Comparison of ENCODE assay signal across 1 cellular context in genomic region chr7:155918720-155919399, GRCh38.
TF ChIP-seq lines count a peak whose summit lies in the region.

No MANE protein-coding gene starts in this region.

TF ChIP-seq in HEK293, 187 proteins besides CTCF, POLR2A, EP300 and RAD21 (continued from another document and continues in another):
- no peak for TF ChIP-seq REST (tag by site-specific recombination; IDR thresholded peaks at IDR 0.05)
- peak; percentile 17; the same call in 1 of the 2 replicates for TF ChIP-seq RBAK (tag by site-specific recombination; IDR thresholded peaks at IDR 0.05)
- TF ChIP-seq OVOL3 (tag by site-specific recombination; IDR thresholded peaks at IDR 0.05): 0 out of 2 replicates have a peak, but pooled peaks have one; percentile 20
- no peak for TF ChIP-seq ZFHX2 (tag by site-specific recombination; conservative IDR thresholded peaks at IDR 0.05)
- no peak for TF ChIP-seq ZBTB48 (tag by site-specific recombination; IDR thresholded peaks at IDR 0.05)
- TF ChIP-seq KLF10 (tag by site-specific recombination; IDR thresholded peaks at IDR 0.05): no peak
- TF ChIP-seq SETDB1 (IDR thresholded peaks at IDR 0.05; ENCODE audit: insufficient read length, low read length): peak; percentile 34
- 0 out of 2 replicates have a peak, but pooled peaks have one; percentile 19 for TF ChIP-seq ZSCAN5A (tag by site-specific recombination; IDR thresholded peaks at IDR 0.05)
- TF ChIP-seq ZNF133 (tag by site-specific recombination; IDR thresholded peaks at IDR 0.05): no peak
- peak; percentile 90 for TF ChIP-seq ZFP37 (tag by site-specific recombination; IDR thresholded peaks at IDR 0.05)
- no peak for TF ChIP-seq WT1 (tag by site-specific recombination; IDR thresholded peaks at IDR 0.05)
- no peak for TF ChIP-seq ZNF404 (tag by site-specific recombination; IDR thresholded peaks at IDR 0.05)
- no peak for TF ChIP-seq ZNF423 (tag by site-specific recombination; IDR thresholded peaks at IDR 0.05)
- peak; percentile 36; the same call in 1 of the 2 replicates for TF ChIP-seq ZNF146 (tag by site-specific recombination; IDR thresholded peaks at IDR 0.05)
- no peak for TF ChIP-seq ZNF544 (tag by site-specific recombination; IDR thresholded peaks at IDR 0.05)
- TF ChIP-seq ZNF140 (tag by site-specific recombination; IDR thresholded peaks at IDR 0.05): no peak; the same call in 1 of the 2 replicates
- no peak for TF ChIP-seq ZNF132 (tag by site-specific recombination; IDR thresholded peaks at IDR 0.05; ENCODE audit: borderline replicate concordance)
- no peak for TF ChIP-seq ZNF292 (tag by site-specific recombination; IDR thresholded peaks at IDR 0.05; ENCODE audit: borderline replicate concordance, low read depth)
- no peak for TF ChIP-seq ZNF311 (tag by site-specific recombination; IDR thresholded peaks at IDR 0.05; ENCODE audit: borderline replicate concordance)
- no peak; the same call in 1 of the 2 replicates for TF ChIP-seq ZNF747 (tag by site-specific recombination; IDR thresholded peaks at IDR 0.05)
- TF ChIP-seq ZNF600 (tag by site-specific recombination; IDR thresholded peaks at IDR 0.05): peak; percentile 85
- TF ChIP-seq ZNF521 (tag by site-specific recombination; IDR thresholded peaks at IDR 0.05): no peak
- 0 out of 2 replicates have a peak, but pooled peaks have one; percentile 6 for TF ChIP-seq ZNF654 (tag by site-specific recombination; IDR thresholded peaks at IDR 0.05; ENCODE audit: low read depth)
- TF ChIP-seq SP7 (tag by site-specific recombination; IDR thresholded peaks at IDR 0.05): no peak
- TF ChIP-seq TSHZ1 (tag by site-specific recombination; IDR thresholded peaks at IDR 0.05; ENCODE audit: borderline replicate concordance): no peak
- TF ChIP-seq ZNF214 (tag by site-specific recombination; IDR thresholded peaks at IDR 0.05; ENCODE audit: borderline replicate concordance): no peak
- TF ChIP-seq ZNF626 (tag by site-specific recombination; IDR thresholded peaks at IDR 0.05): no peak
- TF ChIP-seq ZNF529 (tag by site-specific recombination; IDR thresholded peaks at IDR 0.05; ENCODE audit: insufficient replicate concordance): no peak
- no peak for TF ChIP-seq ZNF221 (tag by site-specific recombination; IDR thresholded peaks at IDR 0.05; ENCODE audit: borderline replicate concordance)
- no peak for TF ChIP-seq ZNF280C (tag by site-specific recombination; IDR thresholded peaks at IDR 0.05)
- no peak for TF ChIP-seq ZNF433 (tag by site-specific recombination; IDR thresholded peaks at IDR 0.05; ENCODE audit: low read depth)
- TF ChIP-seq ZNF266 (tag by site-specific recombination; IDR thresholded peaks at IDR 0.05; ENCODE audit: low read depth): no peak
- TF ChIP-seq EGR2 (tag by site-specific recombination; IDR thresholded peaks at IDR 0.05; ENCODE audit: low read depth): no peak
- TF ChIP-seq ZNF23 (tag by site-specific recombination; IDR thresholded peaks at IDR 0.05; ENCODE audit: borderline replicate concordance): no peak; the same call in none of the 2 replicates
- TF ChIP-seq ZNF837 (tag by site-specific recombination; IDR thresholded peaks at IDR 0.05): no peak; the same call in 1 of the 2 replicates
- TF ChIP-seq HOXA7 (CRISPR knock-in tag; IDR thresholded peaks at IDR 0.05; ENCODE audit: borderline replicate concordance): no peak
- peak; percentile 83; the same call in 1 of the 2 replicates for TF ChIP-seq PRDM2 (tag by site-specific recombination; IDR thresholded peaks at IDR 0.05; ENCODE audit: borderline replicate concordance)
- no peak for TF ChIP-seq ZBTB49 (tag by site-specific recombination; IDR thresholded peaks at IDR 0.05; ENCODE audit: low read depth)
- TF ChIP-seq ZNF10 (tag by site-specific recombination; IDR thresholded peaks at IDR 0.05): no peak
- TF ChIP-seq ZNF335 (tag by site-specific recombination; conservative IDR thresholded peaks at IDR 0.05): 0 out of 2 replicates have a peak, but pooled peaks have one; percentile 29
- no peak for TF ChIP-seq ZNF169 (tag by site-specific recombination; IDR thresholded peaks at IDR 0.05)
- peak; percentile 67; the same call in 1 of the 2 replicates for TF ChIP-seq ZNF24 (tag by site-specific recombination; IDR thresholded peaks at IDR 0.05)
- peak; percentile 79; the same call in 1 of the 2 replicates for TF ChIP-seq ZNF776 (tag by site-specific recombination; IDR thresholded peaks at IDR 0.05; ENCODE audit: borderline replicate concordance)
- TF ChIP-seq ZFP41 (tag by site-specific recombination; IDR thresholded peaks at IDR 0.05; ENCODE audit: borderline replicate concordance): 0 out of 2 replicates have a peak, but pooled peaks have one; percentile 91
- no peak for TF ChIP-seq ZNF621 (tag by site-specific recombination; IDR thresholded peaks at IDR 0.05)
- TF ChIP-seq ZNF138 (tag by site-specific recombination; IDR thresholded peaks at IDR 0.05; ENCODE audit: borderline replicate concordance): no peak
- TF ChIP-seq ZIC2 (tag by site-specific recombination; IDR thresholded peaks at IDR 0.05): peak; percentile 16; the same call in 1 of the 2 replicates
